Comparison of ENCODE assay signal across 18 cellular contexts in the genomic region with DNA sequence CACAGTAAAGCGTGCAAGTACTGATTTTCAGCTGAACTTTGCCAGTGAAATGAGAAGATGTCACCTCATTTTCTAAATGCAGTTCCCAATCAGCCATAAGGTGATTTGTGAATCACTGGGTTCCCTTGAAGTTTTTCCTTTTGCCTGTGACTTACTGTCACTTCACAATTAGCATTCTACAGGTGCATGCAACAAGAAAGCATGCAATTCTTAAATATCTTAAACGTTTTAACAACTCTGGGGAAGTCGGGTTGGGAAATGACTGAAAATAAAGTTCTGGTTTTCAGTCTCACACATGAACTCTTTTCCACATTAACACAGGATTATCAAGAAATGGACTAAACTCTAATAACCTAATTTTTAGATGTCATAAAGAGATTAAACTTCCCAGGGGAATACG. TPM values are rescaled to one million over a fixed set of nuclear protein-coding genes. Genes with fewer than 3 reads are reported as not detected.
DNase-seq lines count a peak whose midpoint lies in the region; ATAC-seq and TF ChIP-seq lines count a peak whose summit lies in the region.
"Had no signal": no experiment of that assay in that cellular context is flagged by ENCODE, and none has a peak within 500 bp of the region (broad histone marks: within the 10 kb centered on the region; RNA-seq: fewer than 3 reads in every experiment).

No MANE protein-coding gene starts in this region.

- in situ Hi-C loops in IMR-90 (cut with MboI; ENCODE audit: low sequenced_read_pairs): no loop called here

- BruUV-seq in Calu3 (replicated peaks; lab: Mats Ljungman, UMichigan) (no TSS peak), IMR-90 (replicated peaks; lab: Mats Ljungman, UMichigan) (no TSS peak)

- H3K14ac ChIP-seq in IMR-90 (replicated peaks; ENCODE audit: low read depth, low read length): no peak overlapping the region

- H3K4me3 Mint-ChIP-seq in Calu3 (ENCODE audit: low read depth, unreplicated experiment): peak overlapping the region; percentile 6
- peak overlapping the region; percentile 73 to 82 (median 77) for H3K4me3 Mint-ChIP-seq in brain
- peak overlapping the region; percentile 62 for H3K4me3 Mint-ChIP-seq in natural killer cell

- intact Hi-C loops in Calu3 (cut with micrococcal nuclease; ENCODE audit: unreplicated experiment) (no loop called here), IMR-90 (cut with micrococcal nuclease) (no loop called here), natural killer cell (cut with micrococcal nuclease) (no loop called here)

- peaks cover 2% of the 10 kb centered on the region; the same call in 1 of the 2 replicates for H3K9me1 ChIP-seq in IMR-90 (ENCODE audit: insufficient read depth, low read length)

- no peak overlapping the region for H4K5ac ChIP-seq in IMR-90 (ENCODE audit: low read depth, low read length)

- H2BK120ac ChIP-seq in IMR-90 (ENCODE audit: low read depth, low read length): no peak overlapping the region

- no peaks in the 10 kb centered on the region for H3K9me3 Mint-ChIP-seq in Calu3 (ENCODE audit: low read depth, unreplicated experiment)
- peaks cover 0 to 2% (median 0%) of the 10 kb centered on the region in 5 experiments for H3K9me3 Mint-ChIP-seq in brain
- H3K9me3 Mint-ChIP-seq in natural killer cell: no peaks in the 10 kb centered on the region

- no peaks in the 10 kb centered on the region for H3K27me3 Mint-ChIP-seq in Calu3 (ENCODE audit: unreplicated experiment)
- no peaks in the 10 kb centered on the region for H3K27me3 Mint-ChIP-seq in brain
- H3K27me3 Mint-ChIP-seq in natural killer cell (ENCODE audit: low read depth in 2 of 2): no peaks in the 10 kb centered on the region

- no peak for ATAC-seq in IMR-90 (ENCODE audit: low read depth)
- no peak for ATAC-seq in natural killer cell
- ATAC-seq in HG02885 (IDR thresholded peaks at IDR 0.05; ENCODE audit: poor library complexity, unreplicated experiment): no peak

- CTCF ChIA-PET in Calu3 (lab: Charles Lee) (no interaction called here), IMR-90 (lab: Yijun Ruan, JAX) (no interaction called here)

- no peaks in the 10 kb centered on the region for H3K27me3 ChIP-seq in IMR-90 (ENCODE audit: control insufficient read depth, insufficient read depth, low read length)
- H3K27me3 ChIP-seq: sigmoid colon had no signal

- WGBS in IMR-90 (ENCODE audit: extremely low coverage in 2 of 2, insufficient read length in 1 of 2), 2 experiments: 100% methylated on average over 1 of the region's 4 CpGs; no CpG with 5 or more reads in 1 of the 2 experiments

- H3K36me3 Mint-ChIP-seq in Calu3 (ENCODE audit: insufficient read depth, unreplicated experiment) (no peaks in the 10 kb centered on the region), brain (peaks cover 33% of the 10 kb centered on the region), natural killer cell (no peaks in the 10 kb centered on the region)

- H2BK20ac ChIP-seq in IMR-90 (ENCODE audit: low read depth, low read length): no peak overlapping the region

- H3K36me3 ChIP-seq in IMR-90 (ENCODE audit: control insufficient read depth, insufficient read depth, low read length): 0 out of 2 replicates have a peak, but pooled peaks cover 1% of the 10 kb centered on the region
- H3K36me3 ChIP-seq: sigmoid colon had no signal

- no peak overlapping the region for H2BK5ac ChIP-seq in IMR-90 (ENCODE audit: low read depth, low read length, poor library complexity, severe bottlenecking)

- no peak overlapping the region for H2BK15ac ChIP-seq in IMR-90 (ENCODE audit: low read depth, low read length)

- TF ChIP-seq RAD21 in IMR-90 (IDR thresholded peaks at IDR 0.05; ENCODE audit: low read length): no peak

- H3K4me3 ChIP-seq in IMR-90 (ENCODE audit: insufficient read depth, low read depth, low read length): no peak overlapping the region
- H3K4me3 ChIP-seq: sigmoid colon had no signal

- H3K56ac ChIP-seq in IMR-90 (ENCODE audit: extremely low read depth, insufficient read depth, low read length): no peak overlapping the region

- H4K91ac ChIP-seq in IMR-90 (ENCODE audit: insufficient read depth, low read depth, low read length): no peak overlapping the region

- dilution Hi-C loops in IMR-90 (cut with HindIII; ENCODE audit: low sequenced_read_pairs, unreplicated experiment): no loop called here

- peaks cover 10% of the 10 kb centered on the region for H3K4me1 Mint-ChIP-seq in Calu3 (ENCODE audit: low read depth, unreplicated experiment)
- peaks cover 42% of the 10 kb centered on the region for H3K4me1 Mint-ChIP-seq in brain
- peaks cover 16 to 20% of the 10 kb centered on the region in 2 donors for H3K4me1 Mint-ChIP-seq in natural killer cell

- H3K27ac ChIP-seq in IMR-90 (ENCODE audit: insufficient read depth, low read length): no peak overlapping the region
- H3K27ac ChIP-seq: C4-2B, sigmoid colon had no signal

- peaks cover 3 to 27% of the 10 kb centered on the region in 2 experiments; a peak in 3 of 4 replicates for H3K79me1 ChIP-seq in IMR-90 (ENCODE audit: low read depth in 1 of 2, low read length in 2 of 2)

- no peak for TF ChIP-seq POLR2A in IMR-90 (IDR thresholded peaks at IDR 0.05; ENCODE audit: low read depth, low read length)

- H2AK9ac ChIP-seq in IMR-90 (replicated peaks; ENCODE audit: low read depth, low read length, poor library complexity): no peak overlapping the region

- H3K9ac ChIP-seq in IMR-90 (ENCODE audit: low read depth, low read length): no peak overlapping the region

- H3K4me1 ChIP-seq in IMR-90 (ENCODE audit: control insufficient read depth, insufficient read depth, low read length): no peaks in the 10 kb centered on the region

- H3K4me2 ChIP-seq in IMR-90 (ENCODE audit: low read depth, low read length): no peak overlapping the region

- DNase-seq in Calu3: no peak
- no peak for DNase-seq in IMR-90
- no peak for DNase-seq in natural killer cell
- no peak for DNase-seq in ureter (ENCODE audit: low spot score)
- DNase-seq in hepatic stellate cell (ENCODE audit: low spot score): no peak
- no peak for DNase-seq in 8988T
- DNase-seq: activated CD4-positive, alpha-beta T cell treated with anti-CD3 and anti-CD28 coated beads, Interleukin-2, amount 50 U/mL, for 48 hours; activated effector memory CD4-positive, alpha-beta T cell treated with Interleukin-2 at 50 U/mL for 16 hours; GF-D8; KG1; kidney; NCI-H1694; NCI-H510A treated with DMSO at 0.1 percent for 48 hours; sigmoid colon; stimulated activated naive CD4-positive, alpha-beta T cell had no signal

- peaks cover 81% of the 10 kb centered on the region for H4K20me1 ChIP-seq in IMR-90 (ENCODE audit: insufficient read depth, low read length)

- no peak overlapping the region for H2AFZ ChIP-seq in IMR-90 (replicated peaks; ENCODE audit: low read length, poor library complexity)

- no peak overlapping the region for H3K18ac ChIP-seq in IMR-90 (ENCODE audit: low read depth, low read length)

- H3K4ac ChIP-seq in IMR-90 (ENCODE audit: low read depth, low read length): no peak overlapping the region

- no peak overlapping the region for H2AK5ac ChIP-seq in IMR-90 (ENCODE audit: low read depth, low read length)

- no peak overlapping the region for H4K8ac ChIP-seq in IMR-90 (ENCODE audit: low read depth in 2 of 2, low read length in 2 of 2)

- no peaks in the 10 kb centered on the region for H3K9me3 ChIP-seq in IMR-90 (ENCODE audit: control insufficient read depth, insufficient read depth, low read length)
- H3K9me3 ChIP-seq: sigmoid colon had no signal

- no peak for TF ChIP-seq CTCF in Calu3 (IDR thresholded peaks at IDR 0.05; ENCODE audit: unreplicated experiment)
- TF ChIP-seq CTCF in IMR-90 (conservative IDR thresholded peaks at IDR 0.05; ENCODE audit: low read depth, low read length): no peak
- TF ChIP-seq CTCF in brain (conservative IDR thresholded peaks at IDR 0.05): no peak
- no peak for TF ChIP-seq CTCF in natural killer cell (IDR thresholded peaks at IDR 0.05)

- peak overlapping the region; percentile 59 for H3K23ac ChIP-seq in IMR-90 (ENCODE audit: low read depth, low read length)

- POLR2A ChIA-PET in IMR-90 (lab: Charles Lee; ENCODE audit: unreplicated experiment): no interaction called here

- H3K27ac Mint-ChIP-seq in Calu3 (ENCODE audit: unreplicated experiment) (no peak overlapping the region), brain (peak overlapping the region in 1 of 5 experiments; percentile 40), natural killer cell (peak overlapping the region; percentile 74 to 86)

TF ChIP-seq in IMR-90, 13 proteins besides CTCF, POLR2A, EP300 and RAD21 (continues in another document):
- TF ChIP-seq SMC3 (IDR thresholded peaks at IDR 0.05; ENCODE audit: low read depth, low read length) (no peak), MAFK (IDR thresholded peaks at IDR 0.05; ENCODE audit: low read depth, low read length) (no peak), MXI1 (IDR thresholded peaks at IDR 0.05; ENCODE audit: borderline replicate concordance, low read depth, low read length) (no peak), NFE2L2 (IDR thresholded peaks at IDR 0.05; ENCODE audit: low read depth, low read length) (no peak), RCOR1 (IDR thresholded peaks at IDR 0.05; ENCODE audit: insufficient replicate concordance, low read length) (no peak), CHD1 (IDR thresholded peaks at IDR 0.05; ENCODE audit: low read depth, low read length) (no peak), FOS (IDR thresholded peaks at IDR 0.05; ENCODE audit: low read depth, low read length) (no peak)
- TF ChIP-seq, protein P1, sequence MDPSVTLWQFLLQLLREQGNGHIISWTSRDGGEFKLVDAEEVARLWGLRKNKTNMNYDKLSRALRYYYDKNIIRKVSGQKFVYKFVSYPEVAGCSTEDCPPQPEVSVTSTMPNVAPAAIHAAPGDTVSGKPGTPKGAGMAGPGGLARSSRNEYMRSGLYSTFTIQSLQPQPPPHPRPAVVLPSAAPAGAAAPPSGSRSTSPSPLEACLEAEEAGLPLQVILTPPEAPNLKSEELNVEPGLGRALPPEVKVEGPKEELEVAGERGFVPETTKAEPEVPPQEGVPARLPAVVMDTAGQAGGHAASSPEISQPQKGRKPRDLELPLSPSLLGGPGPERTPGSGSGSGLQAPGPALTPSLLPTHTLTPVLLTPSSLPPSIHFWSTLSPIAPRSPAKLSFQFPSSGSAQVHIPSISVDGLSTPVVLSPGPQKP (IDR thresholded peaks at IDR 0.05; ENCODE audit: borderline replicate concordance, low read depth, low read length): no peak

RNA-seq across cellular contexts. Expression of a gene that starts 5.2 kb away (rescaled TPM):
- 45.4 and 48.6 TPM in 2 replicates for total RNA-seq in Calu3 (2022)
- 33.2 and 39.7 TPM in 2 replicates for total RNA-seq in IMR-90 (2012; rRNA removed)
- 19.2 and 21.4 TPM in 2 replicates for polyA plus RNA-seq in IMR-90 (2012; rRNA removed)
- 5.4 and 7.8 TPM in 2 replicates for polyA plus RNA-seq in IMR-90 (2012; cell fraction: cytosol; rRNA removed)
- 2.7 and 13.0 TPM in 2 replicates for polyA plus RNA-seq in IMR-90 (2012; cell fraction: nucleus; rRNA removed; ENCODE audit: low replicate concordance)
- polyA plus RNA-seq in brain (ENCODE audit: insufficient read depth, low read depth, low replicate concordance): 34.5 TPM
- total RNA-seq in natural killer cell: 10 to 100 TPM; 61.3 to 67.0 (median 62.7) TPM
- 48.4 TPM for total RNA-seq in ureter

Comparison
In these comparisons a context has a peak if more than half of its experiments do, and no peak if none do; other contexts are left out.
1. H3K4me3 Mint-ChIP-seq: peak in every context shown above with its lines; median percentile 77 in brain; 62 in natural killer cell; 6 in Calu3.